ENCODE assay signal across 19 cellular contexts in the genomic region with DNA sequence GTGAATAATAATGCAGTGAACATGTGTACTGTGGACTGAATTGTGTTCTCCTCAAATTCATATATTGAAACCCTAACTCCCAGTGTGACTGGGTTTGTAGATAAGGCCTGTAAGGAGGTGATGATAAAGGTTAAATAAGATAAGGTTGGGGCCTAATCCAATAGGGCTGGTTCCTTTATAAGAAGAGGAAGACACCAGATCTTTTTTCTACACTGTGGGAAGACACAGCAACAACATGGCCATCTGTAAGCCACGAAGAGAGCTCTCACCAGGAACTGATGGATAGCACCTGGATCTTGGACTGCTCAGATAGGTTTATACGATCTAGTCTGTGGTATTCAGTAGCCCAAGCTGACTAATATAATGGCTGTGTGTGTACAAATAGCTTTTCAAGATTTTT.
DNase-seq lines count a peak whose midpoint lies in the region; ATAC-seq, FAIRE-seq and TF ChIP-seq lines count a peak whose summit lies in the region.
"Had no signal": no experiment of that assay in that cellular context is flagged by ENCODE, and none has a peak within 500 bp of the region (broad histone marks: within the 10 kb centered on the region; RNA-seq: fewer than 3 reads in every experiment).

No MANE protein-coding gene starts in this region.

- H2AFZ ChIP-seq in HepG2 (ENCODE audit: low read length) = no peak overlapping the region

- TSS peak; percentile 38 for BruUV-seq in HepG2 (replicated peaks; lab: Mats Ljungman, UMichigan)

- H3K9me3 Mint-ChIP-seq in WTC11 = peaks cover 10% of the 10 kb centered on the region
- no peaks in the 10 kb centered on the region for H3K9me3 Mint-ChIP-seq in natural killer cell treated with Interleukin-12 subunit alpha and Interleukin-12 subunit beta and Interleukin-15 and Interleukin-18, amount 100 ng/mL, for 72 hours

- H3K4me1 ChIP-seq in HepG2 (ENCODE audit: insufficient read depth, low read length) (no peaks in the 10 kb centered on the region), right lobe of liver (no peaks in the 10 kb centered on the region)

- H4K20me1 ChIP-seq in HepG2 (ENCODE audit: insufficient read depth, low read length) = no peaks in the 10 kb centered on the region

- no peak overlapping the region for H3K9ac ChIP-seq in HepG2 (ENCODE audit: insufficient read depth, low read depth, low read length)
- H3K9ac ChIP-seq: KMS-11 had no signal

- H3K27me3 ChIP-seq in HepG2 (ENCODE audit: control insufficient read depth in 1 of 2, insufficient read depth in 2 of 2, low read length in 2 of 2) (no peaks in the 10 kb centered on the region), right lobe of liver (no peaks in the 10 kb centered on the region)
- H3K27me3 ChIP-seq: MG63 had no signal

- in situ Hi-C loops in HepG2 (cut with HindIII; ENCODE audit: extremely low pct_ligation_motif_present, low pct_unique_long_range_greater_than_20kb) = no loop called here

- H3K27ac ChIP-seq in HepG2 (ENCODE audit: extremely low read length, insufficient read depth, low read length) (no peak overlapping the region), right lobe of liver (no peak overlapping the region)
- H3K27ac ChIP-seq: C4-2B, KMS-11 had no signal

- no peaks in the 10 kb centered on the region for H3K79me2 ChIP-seq in HepG2 (ENCODE audit: insufficient read depth, low read length)

- H3K27ac Mint-ChIP-seq in WTC11 = 0 out of 2 replicates have a peak overlapping the region, but pooled peaks have one; percentile 29
- H3K27ac Mint-ChIP-seq in natural killer cell treated with Interleukin-12 subunit alpha and Interleukin-12 subunit beta and Interleukin-15 and Interleukin-18, amount 100 ng/mL, for 72 hours = no peak overlapping the region

- H3K4me2 ChIP-seq in HepG2 (ENCODE audit: low read depth, low read length) = no peak overlapping the region
- H3K4me2 ChIP-seq: KMS-11 had no signal

- peaks cover 9% of the 10 kb centered on the region for H3K4me1 Mint-ChIP-seq in WTC11
- peaks cover 6 to 7% of the 10 kb centered on the region in 2 donors for H3K4me1 Mint-ChIP-seq in natural killer cell treated with Interleukin-12 subunit alpha and Interleukin-12 subunit beta and Interleukin-15 and Interleukin-18, amount 100 ng/mL, for 72 hours (ENCODE audit: low read depth in 2 of 2)

- TF ChIP-seq CTCF in HepG2 (CRISPR knock-in tag; IDR thresholded peaks at IDR 0.05) = no peak
- no peak for TF ChIP-seq CTCF in right lobe of liver (IDR thresholded peaks at IDR 0.05)
- no peak for TF ChIP-seq CTCF in WTC11 (IDR thresholded peaks at IDR 0.05)
- TF ChIP-seq CTCF in fibroblast of pulmonary artery (IDR thresholded peaks at IDR 0.05; ENCODE audit: low read length, missing control alignments) = no peak

- H3K4me3 ChIP-seq in HepG2 (replicated peaks in 1 of 3; ENCODE audit: insufficient read depth in 1 of 3, low read depth in 2 of 3, low read length in 3 of 3) = no peak overlapping the region
- no peak overlapping the region for H3K4me3 ChIP-seq in right lobe of liver
- H3K4me3 ChIP-seq in fibroblast of pulmonary artery (replicated peaks; ENCODE audit: low read depth, low read length) = no peak overlapping the region
- H3K4me3 ChIP-seq: MG63 had no signal

- no peak for TF ChIP-seq RAD21 in HepG2 (CRISPR knock-in tag; IDR thresholded peaks at IDR 0.05)

- no peaks in the 10 kb centered on the region for H3K27me3 Mint-ChIP-seq in WTC11 (ENCODE audit: low read depth)
- no peaks in the 10 kb centered on the region for H3K27me3 Mint-ChIP-seq in natural killer cell treated with Interleukin-12 subunit alpha and Interleukin-12 subunit beta and Interleukin-15 and Interleukin-18, amount 100 ng/mL, for 72 hours

- intact Hi-C loops in HepG2 (cut with micrococcal nuclease; ENCODE audit: unreplicated experiment) = no loop called here
- intact Hi-C loops in right lobe of liver (cut with DNase I) = no loop called here

- peaks cover 15% of the 10 kb centered on the region for H3K36me3 Mint-ChIP-seq in WTC11
- H3K36me3 Mint-ChIP-seq in natural killer cell treated with Interleukin-12 subunit alpha and Interleukin-12 subunit beta and Interleukin-15 and Interleukin-18, amount 100 ng/mL, for 72 hours = no peaks in the 10 kb centered on the region

- FAIRE-seq in HepG2 (lab: Jason Lieb, UNC) = no peak
- FAIRE-seq: GM12891, RCC 7860 had no signal

- ATAC-seq in HepG2 (no peak), right lobe of liver (no peak), WTC11 (no peak)
- no peak for ATAC-seq in natural killer cell treated with Interleukin-12 subunit alpha and Interleukin-12 subunit beta and Interleukin-15 and Interleukin-18, amount 100 ng/mL, for 72 hours

- no peak for TF ChIP-seq POLR2A in HepG2 (IDR thresholded peaks at IDR 0.05; ENCODE audit: insufficient read depth in 1 of 2, low read depth in 2 of 2, low read length in 2 of 2)
- TF ChIP-seq POLR2A in right lobe of liver (IDR thresholded peaks at IDR 0.05) = no peak

- no peak for DNase-seq in HepG2 (ENCODE audit: low spot score)
- DNase-seq in right lobe of liver = no peak
- DNase-seq in WTC11 (ENCODE audit: low spot score) = no peak
- peak; percentile 25 for DNase-seq in fibroblast of pulmonary artery (ENCODE audit: low read depth)
- DNase-seq in HuH-7.5 (ENCODE audit: low spot score) = no peak
- DNase-seq in GOT3 (lab: John Stamatoyannopoulos, UW) = no peak
- DNase-seq in SIG-M5 (lab: John Stamatoyannopoulos, UW) = no peak
- DNase-seq in natural killer cell treated with Interleukin-12 subunit alpha and Interleukin-12 subunit beta and Interleukin-15 and Interleukin-18, amount 100 ng/mL, for 72 hours (ENCODE audit: low spot score) = no peak
- DNase-seq: 8988T, DMS79, HCEC 1CT, MG63, NCI-H1092 treated with DMSO at 0.1 percent for 48 hours, NCI-H1694, SHP77 had no signal

- 86% methylated on average over 2 of the region's 2 CpGs for WGBS in HepG2 (ENCODE audit: low lambda C conversion rate)
- 75% methylated on average over 2 of the region's 2 CpGs for WGBS in right lobe of liver (ENCODE audit: insufficient coverage, low coverage, low lambda C conversion rate, missing lambda C conversion rate)

- no peak overlapping the region for H3K4me3 Mint-ChIP-seq in WTC11
- no peak overlapping the region for H3K4me3 Mint-ChIP-seq in natural killer cell treated with Interleukin-12 subunit alpha and Interleukin-12 subunit beta and Interleukin-15 and Interleukin-18, amount 100 ng/mL, for 72 hours

- CTCF ChIA-PET in HepG2 (lab: Yijun Ruan, JAX; ENCODE audit: low intra/inter-chr PET ratio, low total read pairs) (no interaction called here), WTC11 (lab: Charles Lee) (no interaction called here)

- H3K9me3 ChIP-seq in HepG2 (ENCODE audit: low read length) (no peaks in the 10 kb centered on the region), right lobe of liver (no peaks in the 10 kb centered on the region)
- H3K9me3 ChIP-seq: MG63 had no signal

- TF ChIP-seq EP300 in HepG2 (IDR thresholded peaks at IDR 0.05; ENCODE audit: low read depth in 2 of 2, low read length in 2 of 2) (no peak), HepG2 (CRISPR knock-in tag; IDR thresholded peaks at IDR 0.05; ENCODE audit: borderline replicate concordance) (no peak)

- POLR2A ChIA-PET in HepG2 (lab: Yijun Ruan, JAX) (no interaction called here), WTC11 (lab: Charles Lee) (no interaction called here)

- H3K36me3 ChIP-seq in HepG2 (replicated peaks in 1 of 2; ENCODE audit: control insufficient read depth in 1 of 2, insufficient read depth in 2 of 2, low read length in 2 of 2) = no peaks in the 10 kb centered on the region
- no peaks in the 10 kb centered on the region for H3K36me3 ChIP-seq in right lobe of liver
- H3K36me3 ChIP-seq: MG63 had no signal

TF ChIP-seq in HepG2, 621 proteins besides CTCF, POLR2A, EP300 and RAD21 (continues in another document):
- TF ChIP-seq, protein P1, sequence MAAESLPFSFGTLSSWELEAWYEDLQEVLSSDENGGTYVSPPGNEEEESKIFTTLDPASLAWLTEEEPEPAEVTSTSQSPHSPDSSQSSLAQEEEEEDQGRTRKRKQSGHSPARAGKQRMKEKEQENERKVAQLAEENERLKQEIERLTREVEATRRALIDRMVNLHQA (CRISPR knock-in tag; IDR thresholded peaks at IDR 0.05) = no peak
- TF ChIP-seq ZNF614 (CRISPR knock-in tag; IDR thresholded peaks at IDR 0.05; ENCODE audit: borderline replicate concordance) = no peak
- TF ChIP-seq ZBTB21 (CRISPR knock-in tag; IDR thresholded peaks at IDR 0.05) = no peak
- no peak for TF ChIP-seq IRF2 (CRISPR knock-in tag; IDR thresholded peaks at IDR 0.05)
- no peak for TF ChIP-seq YY1 (IDR thresholded peaks at IDR 0.05; ENCODE audit: insufficient read depth, insufficient replicate concordance, low read depth, low read length)

TF ChIP-seq in WTC11, 78 proteins besides CTCF, POLR2A, EP300 and RAD21 (continues in another document):
- TF ChIP-seq TEAD4 (CRISPR knock-in tag; IDR thresholded peaks at IDR 0.05) = no peak
- TF ChIP-seq GTF2I (CRISPR knock-in tag; conservative IDR thresholded peaks at IDR 0.05) = no peak
- TF ChIP-seq, protein P2, sequence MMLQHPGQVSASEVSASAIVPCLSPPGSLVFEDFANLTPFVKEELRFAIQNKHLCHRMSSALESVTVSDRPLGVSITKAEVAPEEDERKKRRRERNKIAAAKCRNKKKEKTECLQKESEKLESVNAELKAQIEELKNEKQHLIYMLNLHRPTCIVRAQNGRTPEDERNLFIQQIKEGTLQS (CRISPR knock-in tag; conservative IDR thresholded peaks at IDR 0.05) = no peak
- no peak for TF ChIP-seq SOX15 (CRISPR knock-in tag; IDR thresholded peaks at IDR 0.05)
- no peak for TF ChIP-seq ZNF396 (CRISPR knock-in tag; IDR thresholded peaks at IDR 0.05; ENCODE audit: borderline replicate concordance)
